Comparison of ENCODE assay signal across 1 cellular context in genomic region chr10:51108404-51108803, GRCh38.
TF ChIP-seq lines count a peak whose summit lies in the region.

No MANE protein-coding gene starts in this region.

TF ChIP-seq in IMR-90, 13 proteins besides CTCF, POLR2A, EP300 and RAD21 (continued from another document):
- TF ChIP-seq USF2 (IDR thresholded peaks at IDR 0.05; ENCODE audit: low read depth, low read length) (no peak), NFE2L2 (IDR thresholded peaks at IDR 0.05; ENCODE audit: low read depth, low read length) (no peak), RFX5 (IDR thresholded peaks at IDR 0.05; ENCODE audit: low read depth, low read length) (no peak), BHLHE40 (IDR thresholded peaks at IDR 0.05; ENCODE audit: low read depth, low read length) (no peak), CEBPB (IDR thresholded peaks at IDR 0.05; ENCODE audit: low read depth, low read length) (no peak)
